In genomic region chr13:50357586-50358118, GRCh38 we compare ENCODE assay signal across 9 cellular contexts.
A peak's percentile ranks its signal among the peaks of the same experiment; 100 is the strongest.
DNase-seq lines count a peak whose midpoint lies in the region; ATAC-seq and TF ChIP-seq lines count a peak whose summit lies in the region.
"Had no signal": no experiment of that assay in that cellular context is flagged by ENCODE, and none has a peak within 500 bp of the region (broad histone marks: within the 10 kb centered on the region; RNA-seq: fewer than 3 reads in every experiment).

No MANE protein-coding gene starts in this region.

- H3K36me3 Mint-ChIP-seq in natural killer cell, result no peaks in the 10 kb centered on the region
- no peaks in the 10 kb centered on the region for H3K36me3 Mint-ChIP-seq in activated naive CD4-positive, alpha-beta T cell treated with anti-CD3 and anti-CD28 coated beads, Interleukin-2, amount 10 ng/mL, durations not matched to agents 7 days and 5 days
- no peaks in the 10 kb centered on the region for H3K36me3 Mint-ChIP-seq in activated CD4-positive, alpha-beta memory T cell treated with anti-CD3 and anti-CD28 coated beads, Interleukin-2, amount 10 ng/mL, durations not matched to agents 7 days and 5 days (ENCODE audit: low read depth)

- no peaks in the 10 kb centered on the region for H3K27me3 ChIP-seq in Panc1 (ENCODE audit: control insufficient read depth, insufficient read depth, low read length)
- H3K27me3 ChIP-seq: SJSA1 had no signal

- in situ Hi-C loops in Panc1 (cut with HindIII; ENCODE audit: low pct_unique_long_range_greater_than_20kb, low sequenced_read_pairs), result no loop called here

- H3K9me3 ChIP-seq in Panc1 (ENCODE audit: control insufficient read depth, insufficient read depth, low read depth, low read length), result no peaks in the 10 kb centered on the region
- H3K9me3 ChIP-seq: SJSA1 had no signal

- no peaks in the 10 kb centered on the region; the same call in 1 of the 2 replicates for H3K36me3 ChIP-seq in Panc1 (ENCODE audit: control insufficient read depth, insufficient read depth, low read length)
- H3K36me3 ChIP-seq: SJSA1 had no signal

- peak overlapping the region; percentile 59 for H3K27ac ChIP-seq in Panc1 (ENCODE audit: low read length)
- H3K27ac ChIP-seq: SJSA1 had no signal

- no peak overlapping the region for H3K4me3 Mint-ChIP-seq in natural killer cell
- no peak overlapping the region for H3K4me3 Mint-ChIP-seq in activated naive CD4-positive, alpha-beta T cell treated with anti-CD3 and anti-CD28 coated beads, Interleukin-2, amount 10 ng/mL, durations not matched to agents 7 days and 5 days
- H3K4me3 Mint-ChIP-seq in activated CD4-positive, alpha-beta memory T cell treated with anti-CD3 and anti-CD28 coated beads, Interleukin-2, amount 10 ng/mL, durations not matched to agents 7 days and 5 days, result no peak overlapping the region

- H3K4me1 Mint-ChIP-seq in natural killer cell, result peaks cover 9 to 20% of the 10 kb centered on the region in 2 donors
- peaks cover 37% of the 10 kb centered on the region for H3K4me1 Mint-ChIP-seq in activated naive CD4-positive, alpha-beta T cell treated with anti-CD3 and anti-CD28 coated beads, Interleukin-2, amount 10 ng/mL, durations not matched to agents 7 days and 5 days
- peaks cover 30% of the 10 kb centered on the region for H3K4me1 Mint-ChIP-seq in activated CD4-positive, alpha-beta memory T cell treated with anti-CD3 and anti-CD28 coated beads, Interleukin-2, amount 10 ng/mL, durations not matched to agents 7 days and 5 days

- 0 out of 2 replicates have a peak, but pooled peaks have one; percentile 58 for ATAC-seq in Panc1
- ATAC-seq in natural killer cell, result no peak
- ATAC-seq in GM21737 (IDR thresholded peaks at IDR 0.05; ENCODE audit: unreplicated experiment), result no peak

- POLR2A ChIA-PET in Panc1 (lab: Charles Lee), result no interaction called here
- POLR2A ChIA-PET in activated CD4-positive, alpha-beta memory T cell treated with anti-CD3 and anti-CD28 coated beads, Interleukin-2, amount 10 ng/mL, durations not matched to agents 7 days and 5 days (lab: Charles Lee), result interaction anchor here (2.4 kb wide), 1 partner anchor 9 kb away, joined by 9 read pairs; no protein-coding TSS in a partner anchor

- H3K9me3 Mint-ChIP-seq in natural killer cell, result no peaks in the 10 kb centered on the region
- H3K9me3 Mint-ChIP-seq in activated naive CD4-positive, alpha-beta T cell treated with anti-CD3 and anti-CD28 coated beads, Interleukin-2, amount 10 ng/mL, durations not matched to agents 7 days and 5 days, result no peaks in the 10 kb centered on the region
- H3K9me3 Mint-ChIP-seq in activated CD4-positive, alpha-beta memory T cell treated with anti-CD3 and anti-CD28 coated beads, Interleukin-2, amount 10 ng/mL, durations not matched to agents 7 days and 5 days, result no peaks in the 10 kb centered on the region

- intact Hi-C loops in Panc1 (cut with micrococcal nuclease; ENCODE audit: unreplicated experiment), result no loop called here
- intact Hi-C loops in natural killer cell (cut with micrococcal nuclease), result no loop called here

- H3K4me1 ChIP-seq in Panc1 (ENCODE audit: control insufficient read depth, insufficient read depth, low read length), result peaks cover 15% of the 10 kb centered on the region; the same call in 1 of the 2 replicates

- no peaks in the 10 kb centered on the region for H3K27me3 Mint-ChIP-seq in natural killer cell (ENCODE audit: low read depth in 2 of 2)
- no peaks in the 10 kb centered on the region for H3K27me3 Mint-ChIP-seq in activated naive CD4-positive, alpha-beta T cell treated with anti-CD3 and anti-CD28 coated beads, Interleukin-2, amount 10 ng/mL, durations not matched to agents 7 days and 5 days
- H3K27me3 Mint-ChIP-seq in activated CD4-positive, alpha-beta memory T cell treated with anti-CD3 and anti-CD28 coated beads, Interleukin-2, amount 10 ng/mL, durations not matched to agents 7 days and 5 days, result peaks cover 41% of the 10 kb centered on the region

- peak; percentile 45 for DNase-seq in ELR (ENCODE audit: low read depth)
- DNase-seq in Panc1 (ENCODE audit: low read depth, low spot score), result no peak
- DNase-seq in fibroblast of the conjunctiva (ENCODE audit: low read depth), result peak; percentile 27
- DNase-seq in renal cortical epithelial cell (ENCODE audit: low read depth), result peak; percentile 72
- DNase-seq in natural killer cell, result no peak
- DNase-seq in activated naive CD4-positive, alpha-beta T cell treated with anti-CD3 and anti-CD28 coated beads, Interleukin-2, amount 10 ng/mL, durations not matched to agents 7 days and 5 days, result no peak
- DNase-seq in activated CD4-positive, alpha-beta memory T cell treated with anti-CD3 and anti-CD28 coated beads, Interleukin-2, amount 10 ng/mL, durations not matched to agents 7 days and 5 days, result no peak

- BruUV-seq in Panc1 (replicated peaks; lab: Mats Ljungman, UMichigan), result no TSS peak

- CTCF ChIA-PET in Panc1 (lab: Charles Lee), result no interaction called here
- CTCF ChIA-PET in activated naive CD4-positive, alpha-beta T cell treated with anti-CD3 and anti-CD28 coated beads, Interleukin-2, amount 10 ng/mL, durations not matched to agents 7 days and 5 days (lab: Charles Lee), result interaction anchor here (1.3 to 1.6 kb wide), 2 partner anchors 8 to 18 kb away, joined by 3 to 5 read pairs; no protein-coding TSS in a partner anchor
- CTCF ChIA-PET in activated CD4-positive, alpha-beta memory T cell treated with anti-CD3 and anti-CD28 coated beads, Interleukin-2, amount 10 ng/mL, durations not matched to agents 7 days and 5 days (lab: Charles Lee), result no interaction called here

- no peak for TF ChIP-seq CTCF in Panc1 (IDR thresholded peaks at IDR 0.05)
- TF ChIP-seq CTCF in natural killer cell (IDR thresholded peaks at IDR 0.05), result no peak

- H3K4me3 ChIP-seq in Panc1 (ENCODE audit: low read depth in 2 of 2, low read length in 2 of 2), result no peak overlapping the region
- H3K4me3 ChIP-seq: SJSA1 had no signal

- no peak overlapping the region for H3K27ac Mint-ChIP-seq in natural killer cell
- no peak overlapping the region for H3K27ac Mint-ChIP-seq in activated naive CD4-positive, alpha-beta T cell treated with anti-CD3 and anti-CD28 coated beads, Interleukin-2, amount 10 ng/mL, durations not matched to agents 7 days and 5 days
- no peak overlapping the region for H3K27ac Mint-ChIP-seq in activated CD4-positive, alpha-beta memory T cell treated with anti-CD3 and anti-CD28 coated beads, Interleukin-2, amount 10 ng/mL, durations not matched to agents 7 days and 5 days

Comparison
In these comparisons a context has a peak if more than half of its experiments do, and no peak if none do; other contexts are left out.
1. DNase-seq: peak in ELR (single experiment), fibroblast of the conjunctiva (single experiment) and renal cortical epithelial cell (single experiment); none in Panc1 (single experiment), natural killer cell (single experiment), activated naive CD4-positive, alpha-beta T cell treated with anti-CD3 and anti-CD28 coated beads, Interleukin-2, amount 10 ng/mL, durations not matched to agents 7 days and 5 days (single experiment) and activated CD4-positive, alpha-beta memory T cell treated with anti-CD3 and anti-CD28 coated beads, Interleukin-2, amount 10 ng/mL, durations not matched to agents 7 days and 5 days (single experiment).